In the genomic region with DNA sequence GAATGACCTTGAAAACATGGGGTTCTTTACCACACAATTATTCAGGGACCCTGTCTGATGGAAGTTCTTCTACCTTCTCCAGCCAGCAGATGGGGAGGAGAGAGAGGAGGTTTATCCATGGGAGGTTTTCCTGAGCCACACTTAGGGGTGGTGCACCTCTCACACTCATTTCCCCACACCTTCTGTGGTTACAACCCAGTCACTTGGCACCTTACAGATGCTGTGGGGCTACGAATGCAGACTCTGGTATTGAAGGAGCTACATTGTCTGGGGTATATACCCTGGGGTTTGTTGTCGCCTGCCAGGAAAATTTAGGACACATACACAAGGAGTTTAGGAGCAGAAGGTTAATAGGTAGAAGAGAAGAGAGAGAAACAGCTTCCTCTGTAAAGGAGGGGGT, we compare ENCODE assay signal across 19 cellular contexts.
A peak's percentile ranks its signal among the peaks of the same experiment; 100 is the strongest.
DNase-seq lines count a peak whose midpoint lies in the region; ATAC-seq lines count a peak whose summit lies in the region.
"Had no signal": no experiment of that assay in that cellular context is flagged by ENCODE, and none has a peak within 500 bp of the region (broad histone marks: within the 10 kb centered on the region; RNA-seq: fewer than 3 reads in every experiment).

No MANE protein-coding gene starts in this region.

- H3K4me3 Mint-ChIP-seq in activated naive CD8-positive, alpha-beta T cell treated with anti-CD3 and anti-CD28 coated beads for 36 hours, result no peak overlapping the region
- no peak overlapping the region for H3K4me3 Mint-ChIP-seq in activated naive CD8-positive, alpha-beta T cell treated with anti-CD3 and anti-CD28 coated beads, Interleukin-2, amount 50 U/mL, for 24 hours
- no peak overlapping the region for H3K4me3 Mint-ChIP-seq in T-helper 17 cell
- no peak overlapping the region for H3K4me3 Mint-ChIP-seq in naive thymus-derived CD4-positive, alpha-beta T cell

- no peak overlapping the region for H3K4me3 ChIP-seq in naive thymus-derived CD4-positive, alpha-beta T cell (ENCODE audit: low read length)
- H3K4me3 ChIP-seq: SJCRH30 had no signal

- H3K27me3 ChIP-seq in naive thymus-derived CD4-positive, alpha-beta T cell (ENCODE audit: control insufficient read depth in 2 of 2, insufficient read depth in 2 of 2, low read length in 2 of 2), result no peaks in the 10 kb centered on the region
- H3K27me3 ChIP-seq: BE2C, SJCRH30 had no signal

- intact Hi-C loops in naive thymus-derived CD4-positive, alpha-beta T cell (cut with micrococcal nuclease), result no loop called here

- no peaks in the 10 kb centered on the region for H3K9me3 ChIP-seq in T-helper 17 cell (ENCODE audit: control insufficient read depth, low read length, poor library complexity, severe bottlenecking)
- no peaks in the 10 kb centered on the region for H3K9me3 ChIP-seq in naive thymus-derived CD4-positive, alpha-beta T cell (ENCODE audit: control insufficient read depth in 2 of 3, low read length in 3 of 3)
- H3K9me3 ChIP-seq: BE2C, SJCRH30 had no signal

- no peaks in the 10 kb centered on the region for H3K9me3 Mint-ChIP-seq in activated naive CD8-positive, alpha-beta T cell treated with anti-CD3 and anti-CD28 coated beads for 36 hours
- H3K9me3 Mint-ChIP-seq in activated naive CD8-positive, alpha-beta T cell treated with anti-CD3 and anti-CD28 coated beads, Interleukin-2, amount 50 U/mL, for 24 hours, result no peaks in the 10 kb centered on the region
- H3K9me3 Mint-ChIP-seq in naive thymus-derived CD4-positive, alpha-beta T cell, result no peaks in the 10 kb centered on the region

- DNase-seq in activated naive CD8-positive, alpha-beta T cell treated with anti-CD3 and anti-CD28 coated beads for 36 hours, result no peak
- DNase-seq in activated naive CD8-positive, alpha-beta T cell treated with anti-CD3 and anti-CD28 coated beads, Interleukin-2, amount 50 U/mL, for 24 hours, result no peak
- no peak for DNase-seq in T-helper 17 cell
- DNase-seq in naive thymus-derived CD4-positive, alpha-beta T cell, result no peak
- DNase-seq in GM19238 (ENCODE audit: insufficient read length, low spot score), result no peak
- DNase-seq in DMS53 treated with DMSO at 0.1 percent for 48 hours (lab: John Stamatoyannopoulos, UW; ENCODE audit: unreplicated experiment), result no peak
- DNase-seq: BE2C, Calu3, DMS153, H7, NCI-H1092, NCI-H1436, NCI-H187 treated with DMSO at 0.1 percent for 48 hours, NCI-H2107, NCI-H446 treated with DMSO at 0.1 percent for 48 hours, NCI-H526 treated with DMSO at 0.1 percent for 48 hours, OCI-M1, SJCRH30 had no signal

- no peak overlapping the region for H3K27ac ChIP-seq in naive thymus-derived CD4-positive, alpha-beta T cell (ENCODE audit: low read depth, low read length)
- H3K27ac ChIP-seq: SJCRH30 had no signal

- H3K27ac Mint-ChIP-seq in activated naive CD8-positive, alpha-beta T cell treated with anti-CD3 and anti-CD28 coated beads for 36 hours, result peak overlapping the region; percentile 15
- H3K27ac Mint-ChIP-seq in activated naive CD8-positive, alpha-beta T cell treated with anti-CD3 and anti-CD28 coated beads, Interleukin-2, amount 50 U/mL, for 24 hours, result no peak overlapping the region
- peak overlapping the region; percentile 63 for H3K27ac Mint-ChIP-seq in T-helper 17 cell
- H3K27ac Mint-ChIP-seq in naive thymus-derived CD4-positive, alpha-beta T cell, result peak overlapping the region in 6 of 9 donors; percentile 6 to 82 (median 23)

- H3K27me3 Mint-ChIP-seq in activated naive CD8-positive, alpha-beta T cell treated with anti-CD3 and anti-CD28 coated beads for 36 hours, result no peaks in the 10 kb centered on the region
- H3K27me3 Mint-ChIP-seq in activated naive CD8-positive, alpha-beta T cell treated with anti-CD3 and anti-CD28 coated beads, Interleukin-2, amount 50 U/mL, for 24 hours, result no peaks in the 10 kb centered on the region
- no peaks in the 10 kb centered on the region for H3K27me3 Mint-ChIP-seq in T-helper 17 cell
- H3K27me3 Mint-ChIP-seq in naive thymus-derived CD4-positive, alpha-beta T cell, result no peaks in the 10 kb centered on the region

- peaks cover 13% of the 10 kb centered on the region for H3K4me1 Mint-ChIP-seq in activated naive CD8-positive, alpha-beta T cell treated with anti-CD3 and anti-CD28 coated beads for 36 hours
- peaks cover 24% of the 10 kb centered on the region for H3K4me1 Mint-ChIP-seq in activated naive CD8-positive, alpha-beta T cell treated with anti-CD3 and anti-CD28 coated beads, Interleukin-2, amount 50 U/mL, for 24 hours
- peaks cover 37% of the 10 kb centered on the region for H3K4me1 Mint-ChIP-seq in T-helper 17 cell
- peaks cover 11 to 47% (median 35%) of the 10 kb centered on the region in 7 donors for H3K4me1 Mint-ChIP-seq in naive thymus-derived CD4-positive, alpha-beta T cell

- H3K36me3 Mint-ChIP-seq in activated naive CD8-positive, alpha-beta T cell treated with anti-CD3 and anti-CD28 coated beads for 36 hours, result peaks cover 15% of the 10 kb centered on the region
- peaks cover 2% of the 10 kb centered on the region for H3K36me3 Mint-ChIP-seq in activated naive CD8-positive, alpha-beta T cell treated with anti-CD3 and anti-CD28 coated beads, Interleukin-2, amount 50 U/mL, for 24 hours (ENCODE audit: low read depth)
- H3K36me3 Mint-ChIP-seq in T-helper 17 cell (ENCODE audit: low read depth), result peaks cover 6% of the 10 kb centered on the region
- peaks cover 3 to 36% (median 15%) of the 10 kb centered on the region in 5 donors for H3K36me3 Mint-ChIP-seq in naive thymus-derived CD4-positive, alpha-beta T cell

- no peak for ATAC-seq in activated naive CD8-positive, alpha-beta T cell treated with anti-CD3 and anti-CD28 coated beads, Interleukin-2, amount 50 U/mL, for 24 hours
- no peak for ATAC-seq in T-helper 17 cell
- ATAC-seq in naive thymus-derived CD4-positive, alpha-beta T cell, result no peak
- no peak for ATAC-seq in HG02571 (IDR thresholded peaks at IDR 0.05; ENCODE audit: unreplicated experiment)

- peaks cover 0 to 20% of the 10 kb centered on the region in 2 donors for H3K4me1 ChIP-seq in naive thymus-derived CD4-positive, alpha-beta T cell (ENCODE audit: control insufficient read depth in 2 of 2, insufficient read depth in 2 of 2, low read length in 2 of 2)
- H3K4me1 ChIP-seq: BE2C, SJCRH30 had no signal

- POLR2A ChIA-PET in naive thymus-derived CD4-positive, alpha-beta T cell (lab: Charles Lee), result no interaction called here

- H3K36me3 ChIP-seq in naive thymus-derived CD4-positive, alpha-beta T cell (ENCODE audit: control insufficient read depth in 2 of 3, insufficient read depth in 3 of 3, low read length in 3 of 3), result no peaks in the 10 kb centered on the region
- H3K36me3 ChIP-seq: BE2C, SJCRH30 had no signal

- CTCF ChIA-PET in naive thymus-derived CD4-positive, alpha-beta T cell (lab: Charles Lee), result no interaction called here
